14 cellular contexts compared by ENCODE assay signal in genomic region chr4:169167958-169168357, GRCh38.
A peak's percentile ranks its signal among the peaks of the same experiment; 100 is the strongest.
DNase-seq lines count a peak whose midpoint lies in the region; ATAC-seq and TF ChIP-seq lines count a peak whose summit lies in the region.
"Had no signal": no experiment of that assay in that cellular context is flagged by ENCODE, and none has a peak within 500 bp of the region (broad histone marks: within the 10 kb centered on the region; RNA-seq: fewer than 3 reads in every experiment).

No MANE protein-coding gene starts in this region.

- no peaks in the 10 kb centered on the region for H3K27me3 ChIP-seq in uterus

- CTCF ChIA-PET in GM10248 (lab: Yijun Ruan, JAX), result interaction anchor here (1.2 kb wide), 1 partner anchor 18 kb away, joined by 3 read pairs; no protein-coding TSS in a partner anchor

- DNase-seq in GM10248 (ENCODE audit: extremely low spot score) (peak; percentile 15), SK-N-DZ (ENCODE audit: low spot score) (no peak), NCI-H1417 (lab: John Stamatoyannopoulos, UW) (no peak), uterus (no peak), cortex of kidney (lab: John Stamatoyannopoulos, UW) (no peak)
- DNase-seq: activated gamma-delta T cell treated with Interleukin-2 at 50 U/mL for 16 hours, cerebellar nuclear complex, left ventricle myocardium inferior, NCI-H2029, trophoblast cell had no signal

- POLR2A ChIA-PET in GM10248 (lab: Yijun Ruan, JAX), result no interaction called here

- TF ChIP-seq CTCF in GM10248 (IDR thresholded peaks at IDR 0.05; ENCODE audit: control extremely low read depth, extremely low read depth, low read depth, missing control alignments), result no peak
- TF ChIP-seq CTCF in uterus (IDR thresholded peaks at IDR 0.05), result no peak

- TF ChIP-seq POLR2A in uterus (IDR thresholded peaks at IDR 0.05), result no peak

- no peaks in the 10 kb centered on the region for H3K36me3 ChIP-seq in uterus
- H3K36me3 ChIP-seq: left ventricle myocardium inferior had no signal

- no peak overlapping the region for H3K4me3 ChIP-seq in uterus
- H3K4me3 ChIP-seq: left ventricle myocardium inferior had no signal

- ATAC-seq in GM19351 (IDR thresholded peaks at IDR 0.05; ENCODE audit: unreplicated experiment) (peak; percentile 96), HG02759 (IDR thresholded peaks at IDR 0.05; ENCODE audit: unreplicated experiment) (peak; percentile 94), HG03457 (IDR thresholded peaks at IDR 0.05; ENCODE audit: unreplicated experiment) (peak; percentile 91)
- ATAC-seq: WTC11 had no signal

- no peaks in the 10 kb centered on the region for H3K9me3 ChIP-seq in uterus
- H3K9me3 ChIP-seq: left ventricle myocardium inferior had no signal

- H3K27ac ChIP-seq in uterus, result no peak overlapping the region
- H3K27ac ChIP-seq: left ventricle myocardium inferior had no signal

- H3K4me1 ChIP-seq in uterus, result no peaks in the 10 kb centered on the region

- intact Hi-C loops in uterus (cut with DNase I; ENCODE audit: low total_unique reads), result no loop called here
